Comparison of ENCODE assay signal across 1 cellular context in genomic region chr19:49515767-49516166, GRCh38.
TF ChIP-seq lines count a peak whose summit lies in the region.

No MANE protein-coding gene starts in this region.

TF ChIP-seq in liver, 16 proteins besides CTCF, POLR2A, EP300 and RAD21 (continued from another document):
- TF ChIP-seq ATF3 (IDR thresholded peaks at IDR 0.05) (no peak), EGR1 (IDR thresholded peaks at IDR 0.05; ENCODE audit: low read depth in 2 of 2) (peak in 1 of 2 donors; percentile 34), YY1 (IDR thresholded peaks at IDR 0.05) (no peak), JUND (IDR thresholded peaks at IDR 0.05) (no peak), HNF4G (IDR thresholded peaks at IDR 0.05) (no peak)
- TF ChIP-seq, protein P1, sequence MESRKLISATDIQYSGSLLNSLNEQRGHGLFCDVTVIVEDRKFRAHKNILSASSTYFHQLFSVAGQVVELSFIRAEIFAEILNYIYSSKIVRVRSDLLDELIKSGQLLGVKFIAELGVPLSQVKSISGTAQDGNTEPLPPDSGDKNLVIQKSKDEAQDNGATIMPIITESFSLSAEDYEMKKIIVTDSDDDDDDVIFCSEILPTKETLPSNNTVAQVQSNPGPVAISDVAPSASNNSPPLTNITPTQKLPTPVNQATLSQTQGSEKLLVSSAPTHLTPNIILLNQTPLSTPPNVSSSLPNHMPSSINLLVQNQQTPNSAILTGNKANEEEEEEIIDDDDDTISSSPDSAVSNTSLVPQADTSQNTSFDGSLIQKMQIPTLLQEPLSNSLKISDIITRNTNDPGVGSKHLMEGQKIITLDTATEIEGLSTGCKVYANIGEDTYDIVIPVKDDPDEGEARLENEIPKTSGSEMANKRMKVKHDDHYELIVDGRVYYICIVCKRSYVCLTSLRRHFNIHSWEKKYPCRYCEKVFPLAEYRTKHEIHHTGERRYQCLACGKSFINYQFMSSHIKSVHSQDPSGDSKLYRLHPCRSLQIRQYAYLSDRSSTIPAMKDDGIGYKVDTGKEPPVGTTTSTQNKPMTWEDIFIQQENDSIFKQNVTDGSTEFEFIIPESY (IDR thresholded peaks at IDR 0.05): no peak
- TF ChIP-seq, protein P2, sequence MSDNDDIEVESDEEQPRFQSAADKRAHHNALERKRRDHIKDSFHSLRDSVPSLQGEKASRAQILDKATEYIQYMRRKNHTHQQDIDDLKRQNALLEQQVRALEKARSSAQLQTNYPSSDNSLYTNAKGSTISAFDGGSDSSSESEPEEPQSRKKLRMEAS (IDR thresholded peaks at IDR 0.05): no peak
